In genomic region chr3:169907944-169908343, GRCh38 we compare ENCODE assay signal across 2 cellular contexts.
TF ChIP-seq lines count a peak whose summit lies in the region.

No MANE protein-coding gene starts in this region.

TF ChIP-seq in A549, 52 proteins besides CTCF, POLR2A, EP300 and RAD21:
- TF ChIP-seq FOSB (CRISPR knock-in tag; IDR thresholded peaks at IDR 0.05) (no peak), RNF2 (IDR thresholded peaks at IDR 0.05; ENCODE audit: borderline replicate concordance, low read depth) (no peak), MYC (IDR thresholded peaks at IDR 0.05; ENCODE audit: borderline replicate concordance, low read length) (no peak), PHF8 (IDR thresholded peaks at IDR 0.05; ENCODE audit: borderline replicate concordance, low read depth) (no peak)

TF ChIP-seq in SK-N-SH, 30 proteins besides CTCF, POLR2A, EP300 and RAD21:
- TF ChIP-seq SMC3 (IDR thresholded peaks at IDR 0.05; ENCODE audit: low read depth, low read length) (no peak), NFIC (IDR thresholded peaks at IDR 0.05; ENCODE audit: borderline replicate concordance) (no peak), GATA2 (CRISPR knock-in tag; IDR thresholded peaks at IDR 0.05) (no peak), CHD2 (IDR thresholded peaks at IDR 0.05; ENCODE audit: low read length, partially characterized antibody) (no peak), RCOR1 (IDR thresholded peaks at IDR 0.05; ENCODE audit: low read length) (no peak), FOSL2 (IDR thresholded peaks at IDR 0.05; ENCODE audit: borderline replicate concordance, low read depth) (no peak), EZH2phosphoT487 (IDR thresholded peaks at IDR 0.05; ENCODE audit: borderline replicate concordance, low read depth) (no peak), SIN3A (IDR thresholded peaks at IDR 0.05; ENCODE audit: borderline replicate concordance, low read depth, low read length) (no peak), ELF1 (IDR thresholded peaks at IDR 0.05) (no peak), JUND (IDR thresholded peaks at IDR 0.05) (no peak), MXI1 (IDR thresholded peaks at IDR 0.05; ENCODE audit: low read depth, low read length) (no peak), REST (IDR thresholded peaks at IDR 0.05; ENCODE audit: low read depth, low read length) (no peak), MEF2A (IDR thresholded peaks at IDR 0.05; ENCODE audit: borderline replicate concordance, low read depth) (no peak), PBX3 (IDR thresholded peaks at IDR 0.05) (no peak), FOXJ3 (CRISPR knock-in tag; IDR thresholded peaks at IDR 0.05) (no peak), YY1 (IDR thresholded peaks at IDR 0.05; ENCODE audit: low read depth) (no peak), IRF3 (IDR thresholded peaks at IDR 0.05; ENCODE audit: low read depth, low read length) (no peak), FOXM1 (IDR thresholded peaks at IDR 0.05; ENCODE audit: low read depth) (no peak), GABPA (IDR thresholded peaks at IDR 0.05; ENCODE audit: low read depth) (no peak), TEAD4 (IDR thresholded peaks at IDR 0.05; ENCODE audit: borderline replicate concordance, insufficient read depth) (no peak)
